Comparison of ENCODE assay signal across 11 cellular contexts in the genomic region with DNA sequence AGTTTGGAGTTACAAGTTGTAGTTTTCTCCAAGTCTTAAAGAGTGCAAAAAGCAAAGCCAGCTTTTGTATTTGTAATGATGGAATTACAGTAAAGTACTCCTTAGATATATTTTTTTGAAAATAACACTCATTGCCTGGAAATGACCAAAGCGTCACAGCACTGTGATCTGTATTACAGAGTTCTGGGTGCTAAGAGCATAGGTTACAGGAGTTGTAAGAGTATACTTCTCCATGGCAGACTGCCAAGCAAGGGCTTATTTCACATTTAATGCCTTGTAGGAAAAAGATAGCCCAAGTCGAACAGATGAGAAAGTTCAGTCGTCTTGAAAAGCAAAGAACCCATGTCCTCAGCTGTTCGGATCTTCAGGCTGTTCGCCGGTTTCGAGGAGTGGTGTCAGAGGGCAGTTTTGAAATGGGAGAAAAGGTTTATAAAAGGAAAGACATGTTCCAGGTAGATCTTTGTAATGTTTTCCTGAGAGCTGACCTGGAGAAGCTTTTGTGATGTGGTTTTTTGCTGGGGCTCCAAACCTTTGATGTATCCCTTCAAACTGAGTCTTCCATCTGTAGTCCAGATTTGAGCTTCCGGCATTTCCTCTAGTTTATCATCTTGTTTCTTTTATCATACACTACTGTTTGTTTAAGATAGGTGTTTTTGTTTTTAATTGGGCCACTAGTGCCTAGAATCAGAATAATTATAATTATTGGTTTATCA. TPM values are rescaled to one million over a fixed set of nuclear protein-coding genes. Genes with fewer than 3 reads are reported as not detected.
DNase-seq lines count a peak whose midpoint lies in the region; ATAC-seq and TF ChIP-seq lines count a peak whose summit lies in the region.
"Had no signal": no experiment of that assay in that cellular context is flagged by ENCODE, and none has a peak within 500 bp of the region (broad histone marks: within the 10 kb centered on the region; RNA-seq: fewer than 3 reads in every experiment).

No MANE protein-coding gene starts in this region.

- peak overlapping the region; percentile 19; the same call in 1 of the 2 replicates for H3K27ac ChIP-seq in HEK293 (ENCODE audit: extremely low read depth, low read depth, low read length)
- H3K27ac ChIP-seq in testis = no peak overlapping the region

- H3K36me3 ChIP-seq in HEK293 (ENCODE audit: control insufficient read depth in 2 of 2, insufficient read depth in 1 of 2, low read length in 2 of 2) (no peaks in the 10 kb centered on the region), testis (ENCODE audit: low read depth, missing control alignments) (no peaks in the 10 kb centered on the region)

- DNase-seq in NCI-H2196 (lab: John Stamatoyannopoulos, UW; ENCODE audit: unreplicated experiment) (peak; percentile 45), cardiac fibroblast (ENCODE audit: low read depth in 2 of 2) (peak; percentile 19 to 76), renal cortical epithelial cell (ENCODE audit: low read depth) (peak; percentile 19), testis (no peak), NCI-H1930 (lab: John Stamatoyannopoulos, UW) (no peak)
- DNase-seq: activated naive CD4-positive, alpha-beta T cell treated with Interleukin-2 at 50 U/mL for 16 hours; Calu3; NCI-H187 had no signal

- H3K4me3 ChIP-seq in HEK293 (ENCODE audit: low read depth, low read length) (no peak overlapping the region), cardiac fibroblast (replicated peaks in 1 of 2; ENCODE audit: low read depth in 2 of 2, low read length in 2 of 2) (no peak overlapping the region), testis (no peak overlapping the region)
- H3K4me3 ChIP-seq: skin epidermis had no signal

- 68 to 73% methylated on average over 8 of the region's 8 CpGs for WGBS in testis, 2 donors

- TF ChIP-seq CTCF in HEK293 (tag by site-specific recombination; IDR thresholded peaks at IDR 0.05) (no peak), cardiac fibroblast (IDR thresholded peaks at IDR 0.05; ENCODE audit: low read depth, low read length) (no peak), testis (IDR thresholded peaks at IDR 0.05) (no peak)

- no peak for TF ChIP-seq POLR2A in testis (IDR thresholded peaks at IDR 0.05)

- POLR2A ChIA-PET in HEK293 (lab: Yijun Ruan, JAX) = no interaction called here

- CTCF ChIA-PET in HEK293 (lab: Yijun Ruan, JAX) = interaction anchor here (0.6 kb wide), 1 partner anchor 90 kb away, joined by 3 read pairs; no protein-coding TSS in a partner anchor

- no peaks in the 10 kb centered on the region for H3K27me3 ChIP-seq in testis

- intact Hi-C loops in testis (cut with DNase I; ENCODE audit: low total_unique reads) = no loop called here

- H3K9me3 ChIP-seq in HEK293 (ENCODE audit: control insufficient read depth, insufficient read depth, low read depth, low read length) = no peaks in the 10 kb centered on the region
- no peaks in the 10 kb centered on the region for H3K9me3 ChIP-seq in testis

- ATAC-seq in HG02840 (IDR thresholded peaks at IDR 0.05; ENCODE audit: low FRiP score, unreplicated experiment) = no peak

- H3K4me1 ChIP-seq in HEK293 (ENCODE audit: control insufficient read depth, insufficient read depth, low read length) = peaks cover 23% of the 10 kb centered on the region
- H3K4me1 ChIP-seq in testis = peaks cover 5% of the 10 kb centered on the region

TF ChIP-seq in HEK293, 187 proteins besides CTCF, POLR2A, EP300 and RAD21:
- TF ChIP-seq, protein P1, sequence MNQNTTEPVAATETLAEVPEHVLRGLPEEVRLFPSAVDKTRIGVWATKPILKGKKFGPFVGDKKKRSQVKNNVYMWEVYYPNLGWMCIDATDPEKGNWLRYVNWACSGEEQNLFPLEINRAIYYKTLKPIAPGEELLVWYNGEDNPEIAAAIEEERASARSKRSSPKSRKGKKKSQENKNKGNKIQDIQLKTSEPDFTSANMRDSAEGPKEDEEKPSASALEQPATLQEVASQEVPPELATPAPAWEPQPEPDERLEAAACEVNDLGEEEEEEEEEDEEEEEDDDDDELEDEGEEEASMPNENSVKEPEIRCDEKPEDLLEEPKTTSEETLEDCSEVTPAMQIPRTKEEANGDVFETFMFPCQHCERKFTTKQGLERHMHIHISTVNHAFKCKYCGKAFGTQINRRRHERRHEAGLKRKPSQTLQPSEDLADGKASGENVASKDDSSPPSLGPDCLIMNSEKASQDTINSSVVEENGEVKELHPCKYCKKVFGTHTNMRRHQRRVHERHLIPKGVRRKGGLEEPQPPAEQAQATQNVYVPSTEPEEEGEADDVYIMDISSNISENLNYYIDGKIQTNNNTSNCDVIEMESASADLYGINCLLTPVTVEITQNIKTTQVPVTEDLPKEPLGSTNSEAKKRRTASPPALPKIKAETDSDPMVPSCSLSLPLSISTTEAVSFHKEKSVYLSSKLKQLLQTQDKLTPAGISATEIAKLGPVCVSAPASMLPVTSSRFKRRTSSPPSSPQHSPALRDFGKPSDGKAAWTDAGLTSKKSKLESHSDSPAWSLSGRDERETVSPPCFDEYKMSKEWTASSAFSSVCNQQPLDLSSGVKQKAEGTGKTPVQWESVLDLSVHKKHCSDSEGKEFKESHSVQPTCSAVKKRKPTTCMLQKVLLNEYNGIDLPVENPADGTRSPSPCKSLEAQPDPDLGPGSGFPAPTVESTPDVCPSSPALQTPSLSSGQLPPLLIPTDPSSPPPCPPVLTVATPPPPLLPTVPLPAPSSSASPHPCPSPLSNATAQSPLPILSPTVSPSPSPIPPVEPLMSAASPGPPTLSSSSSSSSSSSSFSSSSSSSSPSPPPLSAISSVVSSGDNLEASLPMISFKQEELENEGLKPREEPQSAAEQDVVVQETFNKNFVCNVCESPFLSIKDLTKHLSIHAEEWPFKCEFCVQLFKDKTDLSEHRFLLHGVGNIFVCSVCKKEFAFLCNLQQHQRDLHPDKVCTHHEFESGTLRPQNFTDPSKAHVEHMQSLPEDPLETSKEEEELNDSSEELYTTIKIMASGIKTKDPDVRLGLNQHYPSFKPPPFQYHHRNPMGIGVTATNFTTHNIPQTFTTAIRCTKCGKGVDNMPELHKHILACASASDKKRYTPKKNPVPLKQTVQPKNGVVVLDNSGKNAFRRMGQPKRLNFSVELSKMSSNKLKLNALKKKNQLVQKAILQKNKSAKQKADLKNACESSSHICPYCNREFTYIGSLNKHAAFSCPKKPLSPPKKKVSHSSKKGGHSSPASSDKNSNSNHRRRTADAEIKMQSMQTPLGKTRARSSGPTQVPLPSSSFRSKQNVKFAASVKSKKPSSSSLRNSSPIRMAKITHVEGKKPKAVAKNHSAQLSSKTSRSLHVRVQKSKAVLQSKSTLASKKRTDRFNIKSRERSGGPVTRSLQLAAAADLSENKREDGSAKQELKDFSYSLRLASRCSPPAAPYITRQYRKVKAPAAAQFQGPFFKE (tag by site-specific recombination; IDR thresholded peaks at IDR 0.05; ENCODE audit: borderline replicate concordance) = no peak
- TF ChIP-seq, protein P2, sequence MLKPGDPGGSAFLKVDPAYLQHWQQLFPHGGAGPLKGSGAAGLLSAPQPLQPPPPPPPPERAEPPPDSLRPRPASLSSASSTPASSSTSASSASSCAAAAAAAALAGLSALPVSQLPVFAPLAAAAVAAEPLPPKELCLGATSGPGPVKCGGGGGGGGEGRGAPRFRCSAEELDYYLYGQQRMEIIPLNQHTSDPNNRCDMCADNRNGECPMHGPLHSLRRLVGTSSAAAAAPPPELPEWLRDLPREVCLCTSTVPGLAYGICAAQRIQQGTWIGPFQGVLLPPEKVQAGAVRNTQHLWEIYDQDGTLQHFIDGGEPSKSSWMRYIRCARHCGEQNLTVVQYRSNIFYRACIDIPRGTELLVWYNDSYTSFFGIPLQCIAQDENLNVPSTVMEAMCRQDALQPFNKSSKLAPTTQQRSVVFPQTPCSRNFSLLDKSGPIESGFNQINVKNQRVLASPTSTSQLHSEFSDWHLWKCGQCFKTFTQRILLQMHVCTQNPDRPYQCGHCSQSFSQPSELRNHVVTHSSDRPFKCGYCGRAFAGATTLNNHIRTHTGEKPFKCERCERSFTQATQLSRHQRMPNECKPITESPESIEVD (tag by site-specific recombination; IDR thresholded peaks at IDR 0.05) = peak; percentile 83
- TF ChIP-seq ZBTB17 (tag by site-specific recombination; IDR thresholded peaks at IDR 0.05) (peak; percentile 52; the same call in 1 of the 2 replicates), ZEB2 (tag by site-specific recombination; IDR thresholded peaks at IDR 0.05) (0 out of 2 replicates have a peak, but pooled peaks have one; percentile 20), ZNF335 (tag by site-specific recombination; conservative IDR thresholded peaks at IDR 0.05) (no peak; the same call in none of the 2 replicates), FEZF1 (tag by site-specific recombination; IDR thresholded peaks at IDR 0.05) (peak; percentile 66), ZBTB20 (tag by site-specific recombination; IDR thresholded peaks at IDR 0.05) (peak; percentile 95), SALL2 (tag by site-specific recombination; IDR thresholded peaks at IDR 0.05; ENCODE audit: borderline replicate concordance) (no peak)
TF ChIP-seq in HEK293: peak in this region for 5.

RNA-seq across cellular contexts. Expression of a gene that starts 41.3 kb away (rescaled TPM):
- total RNA-seq in renal cortical epithelial cell = 7.8 and 10.2 TPM in 2 replicates
- 10 to 100 TPM; 17.7 to 29.3 TPM for total RNA-seq in testis
- 19.6 TPM for polyA plus RNA-seq in testis (ENCODE audit: insufficient read depth, low read depth, low replicate concordance)

Comparison
In these comparisons a context has a peak if more than half of its experiments do, and no peak if none do; other contexts are left out.
1. DNase-seq: peak in NCI-H2196 (single experiment), cardiac fibroblast (2 of 2) and renal cortical epithelial cell (single experiment); none in testis (single experiment) and NCI-H1930 (0 of 2).